In the genomic region with DNA sequence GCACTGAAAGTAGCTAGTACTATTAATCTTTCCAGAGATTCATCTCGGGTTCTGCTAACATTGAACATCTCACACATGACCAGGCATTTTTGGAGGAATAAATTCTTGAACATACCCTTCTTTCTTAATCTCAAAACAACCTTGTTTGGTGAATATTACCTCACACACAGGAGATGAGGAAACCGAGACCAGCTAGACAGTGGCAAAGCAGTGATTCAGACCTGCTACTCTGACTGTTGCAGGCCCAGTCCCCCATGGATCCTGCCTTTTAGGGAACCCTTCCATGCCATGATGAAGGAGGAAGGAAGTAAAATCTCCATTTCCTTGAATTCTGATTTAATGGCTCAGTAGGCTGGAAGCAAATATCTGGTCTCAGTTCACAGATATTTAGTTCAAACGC, we compare ENCODE assay signal across 9 cellular contexts. TPM values are rescaled to one million over a fixed set of nuclear protein-coding genes. Genes with fewer than 3 reads are reported as not detected.
DNase-seq lines count a peak whose midpoint lies in the region; TF ChIP-seq lines count a peak whose summit lies in the region.
"Had no signal": no experiment of that assay in that cellular context is flagged by ENCODE, and none has a peak within 500 bp of the region (broad histone marks: within the 10 kb centered on the region; RNA-seq: fewer than 3 reads in every experiment).

No MANE protein-coding gene starts in this region.

- no peaks in the 10 kb centered on the region for H3K36me3 Mint-ChIP-seq in activated CD4-positive, alpha-beta T cell treated with anti-CD3 and anti-CD28 coated beads, Interleukin-2, amount 10 ng/mL, durations not matched to agents 7 days and 5 days (ENCODE audit: low read depth)

- H3K9me2 ChIP-seq in GM23248 (ENCODE audit: insufficient read depth) = no peaks in the 10 kb centered on the region

- peaks cover 33% of the 10 kb centered on the region for H3K4me1 Mint-ChIP-seq in activated CD4-positive, alpha-beta T cell treated with anti-CD3 and anti-CD28 coated beads, Interleukin-2, amount 10 ng/mL, durations not matched to agents 7 days and 5 days

- no peak overlapping the region for H2AFZ ChIP-seq in GM23248

- H3K4me1 ChIP-seq in adipocyte (ENCODE audit: control insufficient read depth, insufficient read depth, low read length) (peaks cover 39% of the 10 kb centered on the region), stomach (peaks cover 19 to 42% (median 30%) of the 10 kb centered on the region in 4 donors), GM23248 (ENCODE audit: insufficient read depth) (peaks cover 5% of the 10 kb centered on the region), HAP-1 (peaks cover 8% of the 10 kb centered on the region)

- no peaks in the 10 kb centered on the region for H3K9me3 ChIP-seq in adipocyte (ENCODE audit: control insufficient read depth, low read length)
- no peaks in the 10 kb centered on the region for H3K9me3 ChIP-seq in stomach
- no peaks in the 10 kb centered on the region for H3K9me3 ChIP-seq in GM23248 (ENCODE audit: low read depth)
- H3K9me3 ChIP-seq in HAP-1 = no peaks in the 10 kb centered on the region

- H3K79me2 ChIP-seq in GM23248 (ENCODE audit: insufficient read depth) = no peaks in the 10 kb centered on the region

- H3K27ac Mint-ChIP-seq in activated CD4-positive, alpha-beta T cell treated with anti-CD3 and anti-CD28 coated beads, Interleukin-2, amount 10 ng/mL, durations not matched to agents 7 days and 5 days = no peak overlapping the region

- no peak for DNase-seq in activated CD4-positive, alpha-beta T cell treated with anti-CD3 and anti-CD28 coated beads, Interleukin-2, amount 10 ng/mL, durations not matched to agents 7 days and 5 days
- no peak for DNase-seq in activated CD4-positive, alpha-beta T cell treated with anti-CD3 and anti-CD28 coated beads, Interleukin-2, amount 50 U/mL, for 48 hours
- DNase-seq in adipocyte (ENCODE audit: low read depth) = peak; percentile 3
- DNase-seq in kidney tubule cell (ENCODE audit: low spot score) = peak; percentile 77
- no peak for DNase-seq in stomach
- no peak for DNase-seq in amygdala (lab: John Stamatoyannopoulos, UW)
- no peak for DNase-seq in GM23248
- DNase-seq in HAP-1 (ENCODE audit: low spot score in 2 of 2) = no peak
- DNase-seq: NCI-H1417 treated with DMSO at 0.1 percent for 48 hours had no signal

- TF ChIP-seq EP300 in stomach (IDR thresholded peaks at IDR 0.05) = no peak

- 63 to 74% (median 70%) methylated on average over 3 of the region's 3 CpGs for WGBS in stomach, 5 donors
- WGBS in GM23248 (ENCODE audit: low coverage in 1 of 2, low lambda C conversion rate in 2 of 2, missing lambda C conversion rate in 2 of 2), 2 experiments = 63 to 66% methylated on average over 3 of the region's 3 CpGs

- H3K4me2 ChIP-seq in GM23248 (ENCODE audit: unreplicated experiment) = no peak overlapping the region

- H3K27me3 Mint-ChIP-seq in activated CD4-positive, alpha-beta T cell treated with anti-CD3 and anti-CD28 coated beads, Interleukin-2, amount 10 ng/mL, durations not matched to agents 7 days and 5 days = peaks cover 26% of the 10 kb centered on the region

- no peak for TF ChIP-seq CTCF in stomach (IDR thresholded peaks at IDR 0.05)

- H3K9me3 Mint-ChIP-seq in activated CD4-positive, alpha-beta T cell treated with anti-CD3 and anti-CD28 coated beads, Interleukin-2, amount 10 ng/mL, durations not matched to agents 7 days and 5 days = no peaks in the 10 kb centered on the region

- no peaks in the 10 kb centered on the region for H3K36me3 ChIP-seq in adipocyte (ENCODE audit: control insufficient read depth, insufficient read depth, low read length, severe bottlenecking)
- H3K36me3 ChIP-seq in stomach = no peaks in the 10 kb centered on the region
- H3K36me3 ChIP-seq in GM23248 (ENCODE audit: low read depth) = no peaks in the 10 kb centered on the region
- no peaks in the 10 kb centered on the region for H3K36me3 ChIP-seq in HAP-1 (replicated peaks)

- in situ Hi-C loops in GM23248 (cut with MboI) (no loop called here), HAP-1 (cut with MboI; ENCODE audit: low sequenced_read_pairs) (no loop called here)

- H3K27ac ChIP-seq in stomach (no peak overlapping the region), GM23248 (no peak overlapping the region)

- peak overlapping the region; percentile 85 for H3K9ac ChIP-seq in adipocyte (ENCODE audit: low read length)
- H3K9ac ChIP-seq in GM23248 = no peak overlapping the region

- TF ChIP-seq POLR2A in stomach (IDR thresholded peaks at IDR 0.05) = no peak

- no peaks in the 10 kb centered on the region for H4K20me1 ChIP-seq in GM23248 (ENCODE audit: insufficient read depth)

- peaks cover 15% of the 10 kb centered on the region for H3F3A ChIP-seq in GM23248 (ENCODE audit: insufficient read depth)

- H3K4me3 Mint-ChIP-seq in activated CD4-positive, alpha-beta T cell treated with anti-CD3 and anti-CD28 coated beads, Interleukin-2, amount 10 ng/mL, durations not matched to agents 7 days and 5 days = peak overlapping the region; percentile 84

- POLR2A ChIA-PET in activated CD4-positive, alpha-beta T cell treated with anti-CD3 and anti-CD28 coated beads, Interleukin-2, amount 10 ng/mL, durations not matched to agents 7 days and 5 days (lab: Charles Lee) = no interaction called here

- intact Hi-C loops in stomach (cut with DNase I; ENCODE audit: low total_unique reads) = no loop called here

- H3K4me3 ChIP-seq in adipocyte (ENCODE audit: low read length) (peak overlapping the region; percentile 87), stomach (peak overlapping the region in 3 of 4 donors; percentile 61 to 81 (median 74)), GM23248 (no peak overlapping the region; the same call in 1 of the 2 replicates), HAP-1 (no peak overlapping the region)

- CTCF ChIA-PET in activated CD4-positive, alpha-beta T cell treated with anti-CD3 and anti-CD28 coated beads, Interleukin-2, amount 10 ng/mL, durations not matched to agents 7 days and 5 days (lab: Charles Lee) = interaction anchor here (1.1 kb wide), 1 partner anchor 17 kb away, joined by 3 read pairs; no protein-coding TSS in a partner anchor

- H3K27me3 ChIP-seq in adipocyte (replicated peaks; ENCODE audit: control insufficient read depth, insufficient read depth, low read length) (no peaks in the 10 kb centered on the region), stomach (peaks cover 0 to 33% (median 22%) of the 10 kb centered on the region in 3 donors), GM23248 (replicated peaks; ENCODE audit: insufficient read depth) (0 out of 2 replicates have a peak, but pooled peaks cover 7% of the 10 kb centered on the region), HAP-1 (ENCODE audit: low read depth) (0 out of 2 replicates have a peak, but pooled peaks cover 2% of the 10 kb centered on the region)

RNA-seq across cellular contexts. Expression of gene PCSK5, which starts 2.6 kb away (rescaled TPM):
- 1 to 10 TPM; 3.9 to 4.3 TPM for total RNA-seq in activated CD4-positive, alpha-beta T cell treated with anti-CD3 and anti-CD28 coated beads, Interleukin-2, amount 10 ng/mL, durations not matched to agents 7 days and 5 days
- 10 to 100 TPM in 3 of 5 donors, 1 to 10 TPM in 2; 1.8 to 86.3 (median 14.7) TPM for total RNA-seq in stomach
- polyA plus RNA-seq in stomach = 1 to 10 TPM in 1 of 3 donors, under 1 TPM in 2; 0.37 to 1.0 (median 0.61) TPM
- 3.9 and 4.3 TPM in 2 replicates for total RNA-seq in GM23248 (2014; rRNA removed; shearing (Covaris generic))
- polyA plus RNA-seq in GM23248 (2016; fragmentation: Nextera tagmentation; extraction: Ambion mirVana) = 1.9 and 2.3 TPM in 2 replicates

Comparison
In these comparisons a context has a peak if more than half of its experiments do, and no peak if none do; other contexts are left out.
1. DNase-seq: peak in adipocyte (single experiment) and kidney tubule cell (single experiment); none in activated CD4-positive, alpha-beta T cell treated with anti-CD3 and anti-CD28 coated beads, Interleukin-2, amount 10 ng/mL, durations not matched to agents 7 days and 5 days (single experiment), activated CD4-positive, alpha-beta T cell treated with anti-CD3 and anti-CD28 coated beads, Interleukin-2, amount 50 U/mL, for 48 hours (0 of 2), stomach (single experiment), amygdala (0 of 56), GM23248 (single experiment) and HAP-1 (0 of 2).
2. H3K4me3 ChIP-seq: peak in adipocyte (single experiment) and stomach (3 of 4); none in GM23248 (single experiment) and HAP-1 (single experiment).